Comparison of ENCODE assay signal across 19 cellular contexts in the genomic region with DNA sequence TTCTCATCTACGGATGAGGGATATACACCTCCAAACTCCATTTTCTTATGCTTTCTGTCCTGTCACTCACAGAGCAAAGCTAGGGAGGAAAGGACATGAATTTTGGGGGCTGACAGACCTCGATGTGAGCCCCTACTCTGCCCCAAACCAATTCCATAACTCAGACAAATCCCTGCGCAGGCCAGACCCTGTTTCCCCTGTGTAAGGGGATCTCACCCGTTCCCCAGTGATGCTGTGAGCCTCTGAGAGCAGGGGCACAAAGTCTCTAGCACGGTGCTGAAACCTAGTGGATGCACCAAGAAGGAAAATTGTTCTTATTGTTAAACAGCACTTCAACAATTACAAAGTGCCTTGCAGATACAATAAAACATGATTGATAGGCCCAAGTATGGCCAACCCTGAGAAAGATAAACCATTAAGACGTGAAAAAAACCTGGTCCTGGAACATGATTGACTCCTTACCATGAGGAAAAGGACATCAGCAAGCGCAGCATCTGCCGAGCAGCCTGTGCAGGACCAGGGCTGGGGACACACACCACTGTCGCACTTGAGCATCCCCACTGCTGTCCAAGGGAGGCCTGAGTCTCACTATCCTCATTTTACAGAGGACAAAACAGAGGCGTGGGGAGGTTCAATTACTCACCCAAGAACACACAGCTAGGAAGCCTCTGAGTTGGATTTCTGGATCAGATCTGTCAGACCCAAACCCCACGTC.
"Had no signal": no experiment of that assay in that cellular context is flagged by ENCODE, and none has a peak within 500 bp of the region (broad histone marks: within the 10 kb centered on the region; RNA-seq: fewer than 3 reads in every experiment).

No MANE protein-coding gene starts in this region.

- H3K36me3 Mint-ChIP-seq: activated naive CD4-positive, alpha-beta T cell treated with anti-CD3 and anti-CD28 coated beads, Interleukin-2, amount 50 U/mL, for 24 hours; mesothelial cell of epicardium had no signal

- H3K4me1 ChIP-seq: adrenal gland, lower lobe of right lung, stomach, testis, upper lobe of left lung had no signal

- H3K9me3 Mint-ChIP-seq: activated naive CD4-positive, alpha-beta T cell treated with anti-CD3 and anti-CD28 coated beads, Interleukin-2, amount 50 U/mL, for 24 hours; mesothelial cell of epicardium; nephron; T-helper 1 cell treated with Interleukin-12 subunit alpha and Interleukin-12 subunit beta and Interleukin-4 antibody, amounts not matched to agents 30 μg/mL and 1 μg/mL, for 36 hours had no signal

- ATAC-seq: activated CD4-positive, CD25-positive, alpha-beta regulatory T cell treated with anti-CD3 and anti-CD28 coated beads, Interleukin-2, amount 50 U/mL, for 24 hours had no signal

- H3K27me3 ChIP-seq: adrenal gland, dorsolateral prefrontal cortex, stomach, testis, upper lobe of left lung had no signal

- H3K27ac Mint-ChIP-seq: activated naive CD4-positive, alpha-beta T cell treated with anti-CD3 and anti-CD28 coated beads, Interleukin-2, amount 50 U/mL, for 24 hours; mesothelial cell of epicardium; progenitor cell of endocrine pancreas; T-helper 1 cell treated with Interleukin-12 subunit alpha and Interleukin-12 subunit beta and Interleukin-4 antibody, amounts not matched to agents 30 μg/mL and 1 μg/mL, for 36 hours had no signal

- H3K4me3 Mint-ChIP-seq: activated naive CD4-positive, alpha-beta T cell treated with anti-CD3 and anti-CD28 coated beads, Interleukin-2, amount 50 U/mL, for 24 hours; mesothelial cell of epicardium; nephron; T-helper 1 cell treated with Interleukin-12 subunit alpha and Interleukin-12 subunit beta and Interleukin-4 antibody, amounts not matched to agents 30 μg/mL and 1 μg/mL, for 36 hours had no signal

- DNase-seq: activated CD4-positive, alpha-beta T cell treated with anti-CD3 and anti-CD28 coated beads, Interleukin-2, amount 50 U/mL, for 1 hour; activated CD8-positive, alpha-beta memory T cell treated with anti-CD3 and anti-CD28 coated beads for 24 hours; adrenal gland; dorsolateral prefrontal cortex; erythroblast; hypothalamus; lower lobe of right lung; occipital lobe; stimulated activated CD4-positive, alpha-beta T cell treated with anti-CD3 and anti-CD28 coated beads, Interleukin-4, amount 100 ng/mL, for 1 hour; stomach; testis had no signal

- H3K27me3 Mint-ChIP-seq: activated naive CD4-positive, alpha-beta T cell treated with anti-CD3 and anti-CD28 coated beads, Interleukin-2, amount 50 U/mL, for 24 hours had no signal

- H3K9me3 ChIP-seq: adrenal gland, lower lobe of right lung, stomach, testis, upper lobe of left lung had no signal

- H3K27ac ChIP-seq: adrenal gland, dorsolateral prefrontal cortex, lower lobe of right lung, skin epidermis, stomach, testis, upper lobe of left lung had no signal

- H3K4me3 ChIP-seq: adrenal gland, dorsolateral prefrontal cortex, lower lobe of right lung, skin epidermis, stomach, testis, upper lobe of left lung had no signal

- H3K36me3 ChIP-seq: adrenal gland, lower lobe of right lung, stomach, upper lobe of left lung had no signal

- H3K4me1 Mint-ChIP-seq: activated naive CD4-positive, alpha-beta T cell treated with anti-CD3 and anti-CD28 coated beads, Interleukin-2, amount 50 U/mL, for 24 hours; mesothelial cell of epicardium; nephron had no signal
